ENCODE assay signal across 8 cellular contexts in genomic region chr15:59687831-59688230, GRCh38. TPM values are rescaled to one million over a fixed set of nuclear protein-coding genes. Genes with fewer than 3 reads are reported as not detected.
DNase-seq lines count a peak whose midpoint lies in the region; ATAC-seq and TF ChIP-seq lines count a peak whose summit lies in the region.

No MANE protein-coding gene starts in this region.

- peaks cover 23% of the 10 kb centered on the region for H3K36me3 Mint-ChIP-seq in type B pancreatic cell

- H3K27ac ChIP-seq in cardiac muscle cell (peak overlapping the region; percentile 98), left lung (peak overlapping the region; percentile 99 to 100)

- H3K27ac Mint-ChIP-seq in type B pancreatic cell, result peak overlapping the region; percentile 100

- DNase-seq in cardiac muscle cell (ENCODE audit: low read depth in 1 of 2, low spot score in 1 of 2) (peak in 1 of 2 donors; percentile 57), Right ventricle myocardium inferior (ENCODE audit: missing footprints) (no peak), NCI-H2227 (lab: John Stamatoyannopoulos, UW; ENCODE audit: unreplicated experiment) (peak; percentile 10), astrocyte of the spinal cord (ENCODE audit: low read depth, low spot score) (peak; percentile 24), left lung (no peak), type B pancreatic cell (ENCODE audit: extremely low spot score, unreplicated experiment) (no peak)

- H3K27me3 ChIP-seq in cardiac muscle cell (no peaks in the 10 kb centered on the region), left lung (no peaks in the 10 kb centered on the region)

- H3K36me3 ChIP-seq in cardiac muscle cell (peaks cover 5% of the 10 kb centered on the region), left lung (peaks cover 0 to 9% of the 10 kb centered on the region in 2 donors)

- H3K4me1 ChIP-seq in cardiac muscle cell (ENCODE audit: low read depth), result peaks cover 9% of the 10 kb centered on the region
- peaks cover 18 to 57% of the 10 kb centered on the region in 2 donors for H3K4me1 ChIP-seq in left lung

- peaks cover 26% of the 10 kb centered on the region for H3K4me1 Mint-ChIP-seq in type B pancreatic cell (ENCODE audit: unreplicated experiment)

- no peaks in the 10 kb centered on the region for H3K27me3 Mint-ChIP-seq in type B pancreatic cell

- H3K4me3 ChIP-seq in cardiac muscle cell (peak overlapping the region; percentile 60), astrocyte of the spinal cord (ENCODE audit: low read depth, low read length) (peak overlapping the region; percentile 99), left lung (peak overlapping the region; percentile 89 to 95)

- peak overlapping the region; percentile 99 for H3K4me3 Mint-ChIP-seq in type B pancreatic cell

- no peaks in the 10 kb centered on the region for H3K9me3 Mint-ChIP-seq in type B pancreatic cell

- in situ Hi-C loops in astrocyte of the spinal cord (cut with HindIII; ENCODE audit: low sequenced_read_pairs), result no loop called here

- no peak for TF ChIP-seq CTCF in cardiac muscle cell (IDR thresholded peaks at IDR 0.05; ENCODE audit: low read depth, low read length)
- no peak for TF ChIP-seq CTCF in astrocyte of the spinal cord (IDR thresholded peaks at IDR 0.05; ENCODE audit: low read depth, low read length)
- TF ChIP-seq CTCF in left lung (IDR thresholded peaks at IDR 0.05), result peak in 1 of 2 donors; percentile 17
- no peak for TF ChIP-seq CTCF in type B pancreatic cell (conservative IDR thresholded peaks at IDR 0.05)

- ATAC-seq in Right ventricle myocardium inferior, result no peak
- no peak for ATAC-seq in left lung
- ATAC-seq in HG02970 (IDR thresholded peaks at IDR 0.05; ENCODE audit: low FRiP score, unreplicated experiment), result no peak
- ATAC-seq in GM19035 (IDR thresholded peaks at IDR 0.05; ENCODE audit: unreplicated experiment), result no peak

- no peaks in the 10 kb centered on the region for H3K9me3 ChIP-seq in cardiac muscle cell (ENCODE audit: low read depth)
- no peaks in the 10 kb centered on the region for H3K9me3 ChIP-seq in left lung

- intact Hi-C loops in Right ventricle myocardium inferior (cut with DNase I), result loop anchor here (2.0 kb wide), 1 partner anchor 31 kb away; the partner anchor contains the start of gene GTF2A2
- intact Hi-C loops in left lung (cut with DNase I), result no loop called here

RNA-seq across cellular contexts. Expression of gene BNIP2, which starts 1.3 kb away (rescaled TPM):
- 111 and 150 TPM in 2 replicates for total RNA-seq in cardiac muscle cell
- polyA plus RNA-seq in cardiac muscle cell, result 72.2 and 87.7 TPM in 2 replicates
- total RNA-seq in Right ventricle myocardium inferior, result 73.2 TPM
- 10 to 100 TPM; 66.0 to 87.3 TPM for total RNA-seq in left lung
- 37.6 and 48.9 TPM in 2 replicates for total RNA-seq in type B pancreatic cell (ENCODE audit: low replicate concordance)

RNA-seq across cellular contexts. Expression of gene GTF2A2, which starts 30.5 kb away (rescaled TPM):
- total RNA-seq in cardiac muscle cell, result 22.2 and 52.1 TPM in 2 replicates
- 227 and 274 TPM in 2 replicates for polyA plus RNA-seq in cardiac muscle cell
- total RNA-seq in Right ventricle myocardium inferior, result 127 TPM
- total RNA-seq in left lung, result 100 to 1,000 TPM; 101 to 104 TPM
- total RNA-seq in type B pancreatic cell (ENCODE audit: low replicate concordance), result 109 and 115 TPM in 2 replicates

Comparison
In these comparisons a context has a peak if more than half of its experiments do, and no peak if none do; other contexts are left out.
1. DNase-seq: peak in NCI-H2227 (single experiment) and astrocyte of the spinal cord (single experiment); none in Right ventricle myocardium inferior (single experiment), left lung (0 of 2) and type B pancreatic cell (single experiment).
2. Peak in every context shown above with its lines, with median percentiles within 50 percentile points of each other: H3K4me3 ChIP-seq.